Comparison of ENCODE assay signal across 9 cellular contexts in genomic region chr12:124636138-124636968, GRCh38.
DNase-seq lines count a peak whose midpoint lies in the region; ATAC-seq and TF ChIP-seq lines count a peak whose summit lies in the region.
"Had no signal": no experiment of that assay in that cellular context is flagged by ENCODE, and none has a peak within 500 bp of the region (broad histone marks: within the 10 kb centered on the region; RNA-seq: fewer than 3 reads in every experiment).

No MANE protein-coding gene starts in this region.

- H3K27ac ChIP-seq in esophagus squamous epithelium, result peak overlapping the region; percentile 11 to 56 (median 35)
- H3K27ac ChIP-seq: 22Rv1 had no signal

- WGBS in esophagus squamous epithelium, 2 donors, result 13 to 15% methylated on average over 9 to 10 of the region's 10 CpGs

- no peak for TF ChIP-seq POLR2A in esophagus squamous epithelium (IDR thresholded peaks at IDR 0.05)

- DNase-seq in DMS79 treated with DMSO at 0.1 percent for 48 hours (lab: John Stamatoyannopoulos, UW) (peak; percentile 13), DMS79 (lab: John Stamatoyannopoulos, UW) (no peak), esophagus squamous epithelium (lab: John Stamatoyannopoulos, UW) (no peak), NCI-H345 (lab: John Stamatoyannopoulos, UW) (no peak), HuH-7 (ENCODE audit: low spot score) (no peak)
- DNase-seq in activated CD4-positive, alpha-beta T cell treated with anti-CD3 and anti-CD28 coated beads for 24 hours (ENCODE audit: low read depth in 2 of 2), result peak; percentile 8 to 40
- DNase-seq in stimulated activated CD4-positive, alpha-beta T cell treated with anti-CD3 and anti-CD28 coated beads, TNF-alpha, amount 100 ng/mL, for 1 hour (ENCODE audit: low read depth in 3 of 3, low spot score in 1 of 3), result peak in 2 of 3 donors; percentile 7 to 20

- H3K36me3 ChIP-seq in esophagus squamous epithelium, result no peaks in the 10 kb centered on the region

- peaks cover 0 to 5% (median 0%) of the 10 kb centered on the region in 3 donors for H3K9me3 ChIP-seq in esophagus squamous epithelium

- no peak for TF ChIP-seq CTCF in esophagus squamous epithelium (IDR thresholded peaks at IDR 0.05)

- H3K4me3 ChIP-seq in esophagus squamous epithelium, result no peak overlapping the region

- H3K27me3 ChIP-seq in esophagus squamous epithelium, result peaks cover 0 to 27% (median 0%) of the 10 kb centered on the region in 4 donors

- peaks cover 17 to 74% (median 37%) of the 10 kb centered on the region in 3 donors for H3K4me1 ChIP-seq in esophagus squamous epithelium

- intact Hi-C loops in esophagus squamous epithelium (cut with DNase I), result no loop called here

- ATAC-seq in GM21528 (IDR thresholded peaks at IDR 0.05; ENCODE audit: low FRiP score, unreplicated experiment), result no peak

Comparison
In these comparisons a context has a peak if more than half of its experiments do, and no peak if none do; other contexts are left out.
1. DNase-seq: peak in DMS79 treated with DMSO at 0.1 percent for 48 hours (single experiment), activated CD4-positive, alpha-beta T cell treated with anti-CD3 and anti-CD28 coated beads for 24 hours (2 of 2) and stimulated activated CD4-positive, alpha-beta T cell treated with anti-CD3 and anti-CD28 coated beads, TNF-alpha, amount 100 ng/mL, for 1 hour (2 of 3); none in DMS79 (single experiment), esophagus squamous epithelium (single experiment), NCI-H345 (single experiment) and HuH-7 (single experiment).